ENCODE assay signal across 10 cellular contexts in genomic region chr9:19441730-19442129, GRCh38. TPM values are rescaled to one million over a fixed set of nuclear protein-coding genes. Genes with fewer than 3 reads are reported as not detected.
DNase-seq lines count a peak whose midpoint lies in the region; ATAC-seq lines count a peak whose summit lies in the region.
"Had no signal": no experiment of that assay in that cellular context is flagged by ENCODE, and none has a peak within 500 bp of the region (broad histone marks: within the 10 kb centered on the region; RNA-seq: fewer than 3 reads in every experiment).

No MANE protein-coding gene starts in this region.

- H3K27me3 Mint-ChIP-seq in activated T-helper 1 cell treated with anti-CD3 and anti-CD28 coated beads, Interleukin-12 subunit alpha, Interleukin-12 subunit beta, Interleukin-2, Interleukin-4 antibody, amounts not matched to agents 30 ng/mL and 10 ng/mL and 1 ng/mL, durations not matched to agents 14 hours and 24 hours and 36 hours (ENCODE audit: insufficient read depth) = no peaks in the 10 kb centered on the region

- DNase-seq in activated T-helper 1 cell treated with anti-CD3 and anti-CD28 coated beads, Interleukin-12 subunit alpha, Interleukin-12 subunit beta, Interleukin-2, Interleukin-4 antibody, amounts not matched to agents 30 ng/mL and 10 ng/mL and 1 ng/mL, durations not matched to agents 14 hours and 24 hours and 36 hours (ENCODE audit: low spot score) = no peak
- DNase-seq in NK-92 treated with Interleukin-12 subunit alpha and Interleukin-12 subunit beta, amount 100 ng/mL, for 24 hours (lab: John Stamatoyannopoulos, UW) = no peak
- no peak for DNase-seq in activated gamma-delta T cell (lab: John Stamatoyannopoulos, UW)
- no peak for DNase-seq in HuH-7 (ENCODE audit: low spot score)
- DNase-seq in AG08396 (ENCODE audit: low spot score) = no peak
- DNase-seq: posterior cingulate gyrus had no signal

- H3K36me3 ChIP-seq in BLaER1 = peaks cover 25% of the 10 kb centered on the region

- ATAC-seq in GM19025 (IDR thresholded peaks at IDR 0.05; ENCODE audit: low read depth, unreplicated experiment) = peak; percentile 85
- peak; percentile 83 for ATAC-seq in HG03025 (IDR thresholded peaks at IDR 0.05; ENCODE audit: low FRiP score, unreplicated experiment)

- H3K4me1 Mint-ChIP-seq in activated T-helper 1 cell treated with anti-CD3 and anti-CD28 coated beads, Interleukin-12 subunit alpha, Interleukin-12 subunit beta, Interleukin-2, Interleukin-4 antibody, amounts not matched to agents 30 ng/mL and 10 ng/mL and 1 ng/mL, durations not matched to agents 14 hours and 24 hours and 36 hours (ENCODE audit: low read depth) = peaks cover 14% of the 10 kb centered on the region

- no peaks in the 10 kb centered on the region for H3K36me3 Mint-ChIP-seq in activated T-helper 1 cell treated with anti-CD3 and anti-CD28 coated beads, Interleukin-12 subunit alpha, Interleukin-12 subunit beta, Interleukin-2, Interleukin-4 antibody, amounts not matched to agents 30 ng/mL and 10 ng/mL and 1 ng/mL, durations not matched to agents 14 hours and 24 hours and 36 hours (ENCODE audit: low read depth)

- peaks cover 13% of the 10 kb centered on the region; the same call in 1 of the 2 replicates for H3K4me1 ChIP-seq in BLaER1

- intact Hi-C loops in activated T-helper 1 cell treated with anti-CD3 and anti-CD28 coated beads, Interleukin-12 subunit alpha, Interleukin-12 subunit beta, Interleukin-2, Interleukin-4 antibody, amounts not matched to agents 30 ng/mL and 10 ng/mL and 1 ng/mL, durations not matched to agents 14 hours and 24 hours and 36 hours (cut with micrococcal nuclease) = loop anchor here (1.0 to 5.0 kb wide), 4 partner anchors 33 to 392 kb away; partner anchors contain the start of genes ACER2, DENND4C, RPS6 and RRAGA

- H3K9me3 Mint-ChIP-seq in activated T-helper 1 cell treated with anti-CD3 and anti-CD28 coated beads, Interleukin-12 subunit alpha, Interleukin-12 subunit beta, Interleukin-2, Interleukin-4 antibody, amounts not matched to agents 30 ng/mL and 10 ng/mL and 1 ng/mL, durations not matched to agents 14 hours and 24 hours and 36 hours = no peaks in the 10 kb centered on the region

- H3K9me3 ChIP-seq in BLaER1 = no peaks in the 10 kb centered on the region
- H3K9me3 ChIP-seq: thoracic aorta had no signal

- H4K20me1 ChIP-seq in BLaER1 = no peaks in the 10 kb centered on the region

- no peak overlapping the region for H3K4me3 ChIP-seq in BLaER1
- H3K4me3 ChIP-seq: thoracic aorta had no signal

- peak overlapping the region; percentile 80 for H3K27ac Mint-ChIP-seq in activated T-helper 1 cell treated with anti-CD3 and anti-CD28 coated beads, Interleukin-12 subunit alpha, Interleukin-12 subunit beta, Interleukin-2, Interleukin-4 antibody, amounts not matched to agents 30 ng/mL and 10 ng/mL and 1 ng/mL, durations not matched to agents 14 hours and 24 hours and 36 hours

- H3K4me3 Mint-ChIP-seq in activated T-helper 1 cell treated with anti-CD3 and anti-CD28 coated beads, Interleukin-12 subunit alpha, Interleukin-12 subunit beta, Interleukin-2, Interleukin-4 antibody, amounts not matched to agents 30 ng/mL and 10 ng/mL and 1 ng/mL, durations not matched to agents 14 hours and 24 hours and 36 hours = peak overlapping the region; percentile 48

- H3K27ac ChIP-seq in BLaER1 = peak overlapping the region; percentile 41; the same call in 1 of the 2 replicates
- H3K27ac ChIP-seq: thoracic aorta had no signal

- no peaks in the 10 kb centered on the region for H3K27me3 ChIP-seq in BLaER1

- H3K4me2 ChIP-seq in BLaER1 = peak overlapping the region; percentile 51

- 0 out of 2 replicates have a peak overlapping the region, but pooled peaks have one; percentile 45 for H3K9ac ChIP-seq in BLaER1

RNA-seq across cellular contexts. Expression of gene ACER2, which starts 32.9 kb away (rescaled TPM):
- total RNA-seq in activated T-helper 1 cell treated with anti-CD3 and anti-CD28 coated beads, Interleukin-12 subunit alpha, Interleukin-12 subunit beta, Interleukin-2, Interleukin-4 antibody, amounts not matched to agents 30 ng/mL and 10 ng/mL and 1 ng/mL, durations not matched to agents 14 hours and 24 hours and 36 hours = 1.3 and 1.4 TPM in 2 replicates
